ENCODE assay signal across 2 cellular contexts in the genomic region with DNA sequence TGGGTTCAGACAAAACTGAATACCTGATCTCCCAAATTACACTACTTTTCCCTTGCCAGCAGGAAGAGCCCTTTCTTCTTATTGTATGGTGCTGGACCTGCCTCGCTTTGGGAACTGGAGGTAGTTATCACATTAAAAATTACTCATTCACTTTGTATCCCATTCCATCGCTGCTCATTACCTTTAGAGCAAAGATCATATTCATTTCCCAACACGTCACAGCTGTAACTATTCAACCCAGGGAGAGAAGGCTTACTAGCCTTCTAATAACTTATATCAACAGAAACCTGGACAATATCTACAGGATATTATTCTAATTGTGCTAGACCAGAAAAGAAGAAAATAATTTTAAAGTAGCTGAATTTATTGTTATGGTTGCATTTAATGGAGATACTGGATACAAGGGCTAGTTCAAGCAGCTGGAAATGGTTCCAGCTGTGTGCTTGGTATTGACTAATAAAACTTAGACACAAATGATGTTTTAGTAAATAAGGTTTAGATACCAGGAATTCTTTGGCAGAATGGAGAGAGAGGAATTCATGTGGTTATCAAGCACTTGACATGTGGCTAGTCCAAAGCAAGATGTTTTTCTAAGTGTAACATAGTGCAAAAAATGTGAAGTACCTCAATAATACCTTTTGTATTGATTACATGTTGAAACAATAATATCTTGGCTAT.
TF ChIP-seq lines count a peak whose summit lies in the region.

No MANE protein-coding gene starts in this region.

TF ChIP-seq in SK-N-SH treated with all-trans-retinoic acid at 6 μM for 48 hours, 23 proteins besides CTCF, POLR2A, EP300 and RAD21:
- TF ChIP-seq SNAI2 (CRISPR knock-in tag; IDR thresholded peaks at IDR 0.05): no peak
- TF ChIP-seq PPARA (CRISPR knock-in tag; IDR thresholded peaks at IDR 0.05; ENCODE audit: borderline replicate concordance): no peak
- TF ChIP-seq RARB (CRISPR knock-in tag; IDR thresholded peaks at IDR 0.05): no peak

TF ChIP-seq in SK-N-SH, 30 proteins besides CTCF, POLR2A, EP300 and RAD21:
- TF ChIP-seq MAX (IDR thresholded peaks at IDR 0.05; ENCODE audit: low read depth): no peak
- no peak for TF ChIP-seq RXRA (IDR thresholded peaks at IDR 0.05; ENCODE audit: borderline replicate concordance, low read depth)
- TF ChIP-seq, protein P1, sequence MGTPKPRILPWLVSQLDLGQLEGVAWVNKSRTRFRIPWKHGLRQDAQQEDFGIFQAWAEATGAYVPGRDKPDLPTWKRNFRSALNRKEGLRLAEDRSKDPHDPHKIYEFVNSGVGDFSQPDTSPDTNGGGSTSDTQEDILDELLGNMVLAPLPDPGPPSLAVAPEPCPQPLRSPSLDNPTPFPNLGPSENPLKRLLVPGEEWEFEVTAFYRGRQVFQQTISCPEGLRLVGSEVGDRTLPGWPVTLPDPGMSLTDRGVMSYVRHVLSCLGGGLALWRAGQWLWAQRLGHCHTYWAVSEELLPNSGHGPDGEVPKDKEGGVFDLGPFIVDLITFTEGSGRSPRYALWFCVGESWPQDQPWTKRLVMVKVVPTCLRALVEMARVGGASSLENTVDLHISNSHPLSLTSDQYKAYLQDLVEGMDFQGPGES (IDR thresholded peaks at IDR 0.05; ENCODE audit: low read depth, low read length): no peak
- no peak for TF ChIP-seq FOXJ3 (CRISPR knock-in tag; IDR thresholded peaks at IDR 0.05)
- TF ChIP-seq, protein P2, sequence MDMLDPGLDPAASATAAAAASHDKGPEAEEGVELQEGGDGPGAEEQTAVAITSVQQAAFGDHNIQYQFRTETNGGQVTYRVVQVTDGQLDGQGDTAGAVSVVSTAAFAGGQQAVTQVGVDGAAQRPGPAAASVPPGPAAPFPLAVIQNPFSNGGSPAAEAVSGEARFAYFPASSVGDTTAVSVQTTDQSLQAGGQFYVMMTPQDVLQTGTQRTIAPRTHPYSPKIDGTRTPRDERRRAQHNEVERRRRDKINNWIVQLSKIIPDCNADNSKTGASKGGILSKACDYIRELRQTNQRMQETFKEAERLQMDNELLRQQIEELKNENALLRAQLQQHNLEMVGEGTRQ (IDR thresholded peaks at IDR 0.05; ENCODE audit: borderline replicate concordance, low read depth, low read length): no peak
- no peak for TF ChIP-seq RCOR1 (IDR thresholded peaks at IDR 0.05; ENCODE audit: low read length)
- TF ChIP-seq CHD2 (IDR thresholded peaks at IDR 0.05; ENCODE audit: low read length, partially characterized antibody): no peak
- no peak for TF ChIP-seq EZH2phosphoT487 (IDR thresholded peaks at IDR 0.05; ENCODE audit: borderline replicate concordance, low read depth)
- TF ChIP-seq TEAD4 (IDR thresholded peaks at IDR 0.05; ENCODE audit: borderline replicate concordance, insufficient read depth): no peak
- TF ChIP-seq TAF1 (IDR thresholded peaks at IDR 0.05; ENCODE audit: borderline replicate concordance, low read depth, low read length): no peak
- TF ChIP-seq POLR2AphosphoS5 (IDR thresholded peaks at IDR 0.05; ENCODE audit: low read depth, low read length): no peak
- TF ChIP-seq NRF1 (IDR thresholded peaks at IDR 0.05; ENCODE audit: low read depth, low read length): no peak
- no peak for TF ChIP-seq TCF12 (IDR thresholded peaks at IDR 0.05)
- TF ChIP-seq GATA2 (CRISPR knock-in tag; IDR thresholded peaks at IDR 0.05): no peak
